19 cellular contexts compared by ENCODE assay signal in the genomic region with DNA sequence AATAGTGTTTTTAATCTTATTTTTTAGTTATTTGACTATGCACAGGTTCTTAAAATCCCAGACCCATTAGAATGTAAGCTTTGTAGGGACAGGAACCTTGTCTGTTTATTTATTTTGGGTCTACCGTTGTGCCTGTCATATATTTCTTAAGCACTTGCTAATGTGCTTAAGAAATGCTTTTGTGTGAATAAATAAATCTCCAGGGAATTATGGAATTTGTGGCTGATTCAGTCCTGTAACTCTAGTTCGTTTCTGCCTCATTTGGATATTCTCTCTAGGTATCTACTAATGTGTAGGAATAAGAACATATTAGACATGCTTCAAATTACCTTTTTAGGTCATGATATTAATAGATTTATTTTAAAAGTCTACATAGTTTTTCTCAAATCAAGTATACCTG.
"Had no signal": no experiment of that assay in that cellular context is flagged by ENCODE, and none has a peak within 500 bp of the region (broad histone marks: within the 10 kb centered on the region; RNA-seq: fewer than 3 reads in every experiment).

No MANE protein-coding gene starts in this region.

- H3K27ac Mint-ChIP-seq: activated naive CD8-positive, alpha-beta T cell treated with anti-CD3 and anti-CD28 coated beads for 36 hours; activated T-helper 2 cell treated with anti-CD3 and anti-CD28 coated beads, Interferon-gamma antibody, Interleukin-2, Interleukin-4, amounts not matched to agents 10 μg/mL and 5 μg/mL and 100 μg/mL, durations not matched to agents 14 hours and 24 hours and 36 hours; endodermal cell; memory B cell; neural progenitor cell had no signal

- H3K4me3 ChIP-seq: cardiac muscle cell, gastrocnemius medialis, neural progenitor cell, spleen had no signal

- H3K4me1 Mint-ChIP-seq: endodermal cell, neural progenitor cell had no signal

- H3K9ac ChIP-seq: neural progenitor cell had no signal

- H3K9me3 ChIP-seq: gastrocnemius medialis had no signal

- H3K27ac ChIP-seq: cardiac muscle cell, epithelial cell of prostate, neural progenitor cell, spleen had no signal

- H3K4me3 Mint-ChIP-seq: activated naive CD8-positive, alpha-beta T cell treated with anti-CD3 and anti-CD28 coated beads for 36 hours; activated T-cell treated with anti-CD3 and anti-CD28 coated beads, Interleukin-2, amount 50 U/mL, for 4 hours; endodermal cell; memory B cell; naive B cell; neural progenitor cell had no signal

- H3K9me3 Mint-ChIP-seq: activated naive CD8-positive, alpha-beta T cell treated with anti-CD3 and anti-CD28 coated beads for 36 hours; activated T-cell treated with anti-CD3 and anti-CD28 coated beads, Interleukin-2, amount 50 U/mL, for 4 hours; activated T-helper 2 cell treated with anti-CD3 and anti-CD28 coated beads, Interferon-gamma antibody, Interleukin-2, Interleukin-4, amounts not matched to agents 10 μg/mL and 5 μg/mL and 100 μg/mL, durations not matched to agents 14 hours and 24 hours and 36 hours; endodermal cell; memory B cell had no signal

- H3K36me3 ChIP-seq: cardiac muscle cell, gastrocnemius medialis, neural progenitor cell, spleen had no signal

- H3K27me3 ChIP-seq: cardiac muscle cell, gastrocnemius medialis, neural progenitor cell, spleen had no signal

- DNase-seq: activated CD8-positive, alpha-beta memory T cell treated with anti-CD3 and anti-CD28 coated beads, Interleukin-2, amount 50 U/mL, for 4 hours; activated naive CD4-positive, alpha-beta T cell; activated naive CD8-positive, alpha-beta T cell treated with anti-CD3 and anti-CD28 coated beads for 36 hours; activated T-cell treated with anti-CD3 and anti-CD28 coated beads, Interleukin-2, amount 50 U/mL, for 4 hours; amygdala; cortex of kidney; endodermal cell; gastrocnemius medialis; hippocampal formation; naive B cell; posterior cingulate gyrus; spleen; stimulated activated CD4-positive, alpha-beta T cell treated with anti-CD3 and anti-CD28 coated beads, Interleukin-4, amount 100 ng/mL, for 1 hour; stimulated activated naive CD4-positive, alpha-beta T cell had no signal

- H3K4me2 ChIP-seq: neural progenitor cell had no signal

- H3K36me3 Mint-ChIP-seq: naive B cell had no signal

- H3K27me3 Mint-ChIP-seq: activated naive CD8-positive, alpha-beta T cell treated with anti-CD3 and anti-CD28 coated beads for 36 hours; memory B cell; naive B cell had no signal

- H2AFZ ChIP-seq: neural progenitor cell had no signal

- ATAC-seq: activated T-cell treated with anti-CD3 and anti-CD28 coated beads, Interleukin-2, amount 50 U/mL, for 4 hours had no signal

- H3K4me1 ChIP-seq: neural progenitor cell had no signal
